ENCODE assay signal across 8 cellular contexts in the genomic region with DNA sequence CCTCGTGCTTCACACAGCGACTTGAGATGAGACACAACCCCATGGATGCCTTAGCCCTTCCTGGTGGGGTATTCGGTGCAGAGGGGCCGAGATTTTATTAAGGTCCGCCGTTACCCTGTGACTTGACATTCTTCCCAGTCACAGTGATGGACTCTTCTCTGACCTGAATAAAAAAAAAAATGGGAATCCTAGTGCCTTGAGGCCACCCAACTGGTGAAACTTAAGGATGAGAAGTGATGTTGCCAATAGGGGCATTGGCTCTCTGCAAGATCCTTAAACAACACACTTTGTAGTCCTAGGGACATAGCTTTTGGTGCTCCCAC. TPM values are rescaled to one million over a fixed set of nuclear protein-coding genes. Genes with fewer than 3 reads are reported as not detected.
A peak's percentile ranks its signal among the peaks of the same experiment; 100 is the strongest.
DNase-seq lines count a peak whose midpoint lies in the region; ATAC-seq and TF ChIP-seq lines count a peak whose summit lies in the region.

No MANE protein-coding gene starts in this region.

- no peak for TF ChIP-seq CTCF in CD4-positive, alpha-beta T cell (IDR thresholded peaks at IDR 0.05)
- no peak for TF ChIP-seq CTCF in choroid plexus epithelial cell (conservative IDR thresholded peaks at IDR 0.05; ENCODE audit: low read depth, low read length)
- no peak for TF ChIP-seq CTCF in neural cell (IDR thresholded peaks at IDR 0.05; ENCODE audit: poor library complexity, severe bottlenecking)

- H3K27me3 Mint-ChIP-seq in CD4-positive, alpha-beta T cell: no peaks in the 10 kb centered on the region

- no peaks in the 10 kb centered on the region for H3K9me2 ChIP-seq in Karpas-422 (replicated peaks; ENCODE audit: insufficient read depth, low read length)
- no peaks in the 10 kb centered on the region for H3K9me2 ChIP-seq in neural cell (ENCODE audit: insufficient read depth, low read length)

- H3K79me2 ChIP-seq in Karpas-422 (ENCODE audit: low read length) (peaks cover 38% of the 10 kb centered on the region), neural cell (replicated peaks; ENCODE audit: insufficient read depth, low read length) (peaks cover 31% of the 10 kb centered on the region)

- H3K4me1 Mint-ChIP-seq in CD4-positive, alpha-beta T cell (ENCODE audit: low read depth): peaks cover 45% of the 10 kb centered on the region

- peak overlapping the region; percentile 98 for H3K27ac Mint-ChIP-seq in CD4-positive, alpha-beta T cell

- no peak for DNase-seq in CD4-positive, alpha-beta T cell
- DNase-seq in Karpas-422 (no peak), choroid plexus epithelial cell (ENCODE audit: low read depth) (no peak), medulla oblongata (ENCODE audit: extremely low spot score) (no peak), NCI-H2171 treated with DMSO at 0.1 percent for 48 hours (lab: John Stamatoyannopoulos, UW) (no peak)

- ATAC-seq in CD4-positive, alpha-beta T cell (ENCODE audit: poor library complexity): no peak
- ATAC-seq in GM18517 (IDR thresholded peaks at IDR 0.05; ENCODE audit: unreplicated experiment): no peak
- no peak for ATAC-seq in HG02840 (IDR thresholded peaks at IDR 0.05; ENCODE audit: low FRiP score, unreplicated experiment)

- H3K27me3 ChIP-seq in CD4-positive, alpha-beta T cell (ENCODE audit: control insufficient read depth, insufficient read depth, low read length): no peaks in the 10 kb centered on the region
- H3K27me3 ChIP-seq in Karpas-422 (ENCODE audit: low read length) (no peaks in the 10 kb centered on the region), neural cell (ENCODE audit: insufficient read depth, low read depth, low read length) (no peaks in the 10 kb centered on the region)

- H3K4me3 ChIP-seq in Karpas-422 (ENCODE audit: low read length) (peak overlapping the region; percentile 60; the same call in 1 of the 2 replicates), choroid plexus epithelial cell (ENCODE audit: low read depth, low read length) (peak overlapping the region; percentile 84), neural cell (ENCODE audit: low read length) (peak overlapping the region; percentile 67)

- H3K27ac ChIP-seq in CD4-positive, alpha-beta T cell (ENCODE audit: low read depth, low read length): peak overlapping the region; percentile 100
- H3K27ac ChIP-seq in Karpas-422 (ENCODE audit: low read length) (peak overlapping the region; percentile 61), neural cell (ENCODE audit: low read length) (peak overlapping the region; percentile 97)

- no peak for TF ChIP-seq EP300 in neural cell (conservative IDR thresholded peaks at IDR 0.05; ENCODE audit: poor library complexity, severe bottlenecking)

- H3K4me1 ChIP-seq in Karpas-422 (ENCODE audit: low read length): peaks cover 46% of the 10 kb centered on the region

- H3K4me2 ChIP-seq in Karpas-422 (ENCODE audit: low read depth, low read length, poor library complexity, severe bottlenecking): peak overlapping the region; percentile 63
- H3K4me2 ChIP-seq in neural cell (ENCODE audit: low read length): peak overlapping the region; percentile 41

- POLR2A ChIA-PET in CD4-positive, alpha-beta T cell (lab: Charles Lee): interaction anchor here (0.7 to 7.9 kb wide), 21 partner anchors 9 to 996 kb away, joined by 3 to 157 read pairs (median 6); partner anchors contain the start of genes BCAS4, DPM1, MOCS3 and PARD6B

- H3K36me3 Mint-ChIP-seq in CD4-positive, alpha-beta T cell (ENCODE audit: low read depth): peaks cover 85% of the 10 kb centered on the region

- no peaks in the 10 kb centered on the region for H3F3A ChIP-seq in neural cell (ENCODE audit: insufficient read depth, low read length, poor library complexity, severe bottlenecking)

- no peaks in the 10 kb centered on the region for H3K9me3 ChIP-seq in CD4-positive, alpha-beta T cell (ENCODE audit: control insufficient read depth, low read length)
- H3K9me3 ChIP-seq in Karpas-422 (ENCODE audit: low read length) (no peaks in the 10 kb centered on the region), neural cell (ENCODE audit: low read length) (no peaks in the 10 kb centered on the region)

- H4K20me1 ChIP-seq in Karpas-422 (ENCODE audit: insufficient read depth, low read depth, low read length) (peaks cover 22% of the 10 kb centered on the region), neural cell (ENCODE audit: insufficient read depth) (peaks cover 23% of the 10 kb centered on the region)

- TF ChIP-seq RAD21 in neural cell (conservative IDR thresholded peaks at IDR 0.05): no peak

- intact Hi-C loops in CD4-positive, alpha-beta T cell (cut with DNase I, micrococcal nuclease): loop anchor here in 1 of 2 experiments (10.0 kb wide), 4 partner anchors 417 to 1217 kb away; partner anchors contain the start of genes B4GALT5, CEBPB, PTPN1 and UBE2V1

- H3K9ac ChIP-seq in Karpas-422 (ENCODE audit: low read length) (peak overlapping the region; percentile 69), neural cell (ENCODE audit: low read length) (peak overlapping the region; percentile 81)

- H3K36me3 ChIP-seq in Karpas-422 (ENCODE audit: insufficient read depth, low read length) (peaks cover 47% of the 10 kb centered on the region), neural cell (ENCODE audit: insufficient read depth, low read length) (peaks cover 6% of the 10 kb centered on the region)

- CTCF ChIA-PET in CD4-positive, alpha-beta T cell (lab: Charles Lee): interaction anchor here (0.9 to 4.2 kb wide), 12 partner anchors 11 to 141 kb away, joined by 3 to 63 read pairs (median 5); partner anchors contain the start of genes BCAS4, DPM1 and MOCS3

- no peaks in the 10 kb centered on the region for H3K9me3 Mint-ChIP-seq in CD4-positive, alpha-beta T cell

- H3K4me3 Mint-ChIP-seq in CD4-positive, alpha-beta T cell: peak overlapping the region; percentile 93

- H2AFZ ChIP-seq in Karpas-422 (ENCODE audit: low read length) (no peak overlapping the region), neural cell (ENCODE audit: low read depth, low read length) (peak overlapping the region; percentile 29)

TF ChIP-seq in neural cell, 6 proteins besides CTCF, POLR2A, EP300 and RAD21:
- TF ChIP-seq REST (IDR thresholded peaks at IDR 0.05; ENCODE audit: borderline replicate concordance) (no peak), SMC3 (conservative IDR thresholded peaks at IDR 0.05; ENCODE audit: poor library complexity) (no peak), POLR2AphosphoS5 (IDR thresholded peaks at IDR 0.05) (no peak), TAF1 (IDR thresholded peaks at IDR 0.05; ENCODE audit: low read depth) (no peak), EZH2 (IDR thresholded peaks at IDR 0.05; ENCODE audit: borderline replicate concordance, insufficient read depth, low read length, poor library complexity, severe bottlenecking) (no peak), MXI1 (conservative IDR thresholded peaks at IDR 0.05; ENCODE audit: poor library complexity, severe bottlenecking) (no peak)
TF ChIP-seq in neural cell: peak in this region for 0.

RNA-seq across cellular contexts. Expression of gene ADNP, which starts 0.7 kb away (rescaled TPM):
- total RNA-seq in CD4-positive, alpha-beta T cell: 10 to 100 TPM; 41.9 to 47.1 TPM
- 40.1 and 55.5 TPM in 2 replicates for total RNA-seq in Karpas-422 (2014; rRNA removed; shearing (Covaris generic); ENCODE audit: low replicate concordance)
- 78.5 and 81.4 TPM in 2 replicates for polyA plus RNA-seq in neural cell
- 118 and 167 TPM in 2 replicates for polyA minus RNA-seq in neural cell

RNA-seq across cellular contexts. Expression of gene DPM1, which starts 26.4 kb away (rescaled TPM):
- 10 to 100 TPM; 44.5 to 46.5 TPM for total RNA-seq in CD4-positive, alpha-beta T cell
- total RNA-seq in Karpas-422 (2014; rRNA removed; shearing (Covaris generic); ENCODE audit: low replicate concordance): 37.5 and 67.2 TPM in 2 replicates
- 95.5 and 137 TPM in 2 replicates for polyA plus RNA-seq in neural cell
- polyA minus RNA-seq in neural cell: 52.6 and 57.3 TPM in 2 replicates

RNA-seq across cellular contexts. Expression of gene MOCS3, which starts 26.6 kb away (rescaled TPM):
- 1 to 10 TPM; 2.7 to 3.0 TPM for total RNA-seq in CD4-positive, alpha-beta T cell
- total RNA-seq in Karpas-422 (2014; rRNA removed; shearing (Covaris generic); ENCODE audit: low replicate concordance): 4.8 and 5.5 TPM in 2 replicates
- 5.5 and 5.6 TPM in 2 replicates for polyA plus RNA-seq in neural cell
- polyA minus RNA-seq in neural cell: 12.4 and 14.1 TPM in 2 replicates
